Comparison of ENCODE assay signal across 8 cellular contexts in genomic region chr5:60699549-60700346, GRCh38. TPM values are rescaled to one million over a fixed set of nuclear protein-coding genes. Genes with fewer than 3 reads are reported as not detected.
DNase-seq lines count a peak whose midpoint lies in the region; ATAC-seq and TF ChIP-seq lines count a peak whose summit lies in the region.

Gene DEPDC1B (minus strand): TSS chr5:60700166. CDS start chr5:60700093, 73 bp downstream.

- DNase-seq in GM13976 (ENCODE audit: low spot score): peak; percentile 93
- peak; percentile 40 for DNase-seq in NCI-H1417 treated with DMSO at 0.1 percent for 48 hours (lab: John Stamatoyannopoulos, UW)
- DNase-seq in T follicular helper cell (ENCODE audit: low read depth): peak; percentile 77
- DNase-seq in adipocyte (ENCODE audit: low read depth): peak; percentile 95
- DNase-seq in heart right ventricle: peak; percentile 79 to 86
- DNase-seq in posterior vena cava (ENCODE audit: low spot score): peak; percentile 94
- DNase-seq in upper lobe of right lung: peak; percentile 94

- H3K4me1 ChIP-seq in adipocyte (ENCODE audit: control insufficient read depth, insufficient read depth, low read length) (peaks cover 12% of the 10 kb centered on the region), heart right ventricle (peaks cover 0 to 21% (median 11%) of the 10 kb centered on the region in 9 donors), upper lobe of right lung (peaks cover 15% of the 10 kb centered on the region)

- H3K27ac ChIP-seq in heart right ventricle (peak within 1 kb of the TSS in 7 of 10 donors; percentile 31 to 72 (median 59)), upper lobe of right lung (peak within 1 kb of the TSS; percentile 24)

- H3K4me3 ChIP-seq in adipocyte (ENCODE audit: low read length) (peak within 1 kb of the TSS; percentile 93), heart right ventricle (peak within 1 kb of the TSS; percentile 55 to 98 (median 86)), upper lobe of right lung (peak within 1 kb of the TSS; percentile 79)

- ATAC-seq in HG02840 (IDR thresholded peaks at IDR 0.05; ENCODE audit: low FRiP score, unreplicated experiment) (peak; percentile 94), heart right ventricle (peak; percentile 95 to 99 (median 97)), upper lobe of right lung (peak; percentile 98)

- in situ Hi-C loops in GM13976 (cut with MboI; ENCODE audit: low sequenced_read_pairs, unreplicated experiment): loop anchor here (25.0 kb wide), 1 partner anchor 238 kb away; the partner anchor contains the start of genes ERCC8 and NDUFAF2

- intact Hi-C loops in heart right ventricle (cut with DNase I) (no loop called here), posterior vena cava (cut with DNase I) (no loop called here), upper lobe of right lung (cut with DNase I) (no loop called here)

- peak within 1 kb of the TSS; percentile 82 for H3K9ac ChIP-seq in adipocyte (ENCODE audit: low read length)

- WGBS in heart right ventricle, 2 donors: 0 to 1% methylated on average over 69 to 72 of the region's 72 CpGs

- H3K9me3 ChIP-seq in adipocyte (ENCODE audit: control insufficient read depth, low read length): no peaks in the 10 kb centered on the region
- H3K9me3 ChIP-seq in heart right ventricle: no peaks in the 10 kb centered on the region
- no peaks in the 10 kb centered on the region for H3K9me3 ChIP-seq in upper lobe of right lung

- H3K27me3 ChIP-seq in adipocyte (replicated peaks; ENCODE audit: control insufficient read depth, insufficient read depth, low read length) (no peaks in the 10 kb centered on the region), heart right ventricle (peaks cover 0 to 6% (median 0%) of the 10 kb centered on the region in 7 donors), upper lobe of right lung (no peaks in the 10 kb centered on the region)

- no peak for TF ChIP-seq CTCF in GM13976 (IDR thresholded peaks at IDR 0.05; ENCODE audit: borderline replicate concordance, control extremely low read depth, extremely low read depth, insufficient read depth, missing control alignments)
- peak in 4 of 9 donors; percentile 15 to 23 (median 18) for TF ChIP-seq CTCF in heart right ventricle (IDR thresholded peaks at IDR 0.05)
- peak; percentile 14 for TF ChIP-seq CTCF in upper lobe of right lung (IDR thresholded peaks at IDR 0.05)

- no peaks in the 10 kb centered on the region for H3K36me3 ChIP-seq in adipocyte (ENCODE audit: control insufficient read depth, insufficient read depth, low read length, severe bottlenecking)
- no peaks in the 10 kb centered on the region for H3K36me3 ChIP-seq in heart right ventricle
- no peaks in the 10 kb centered on the region for H3K36me3 ChIP-seq in upper lobe of right lung

RNA-seq across cellular contexts. Expression of gene DEPDC1B, which starts in this region (rescaled TPM):
- total RNA-seq in heart right ventricle: 1 to 10 TPM in 1 of 10 donors, under 1 TPM in 2, not detected in 7; 0.46 to 1.1 (median 0.59) TPM
- polyA plus RNA-seq in heart right ventricle: under 1 TPM; 0.04 to 0.15 TPM
- under 1 TPM; 0.37 to 0.67 TPM for total RNA-seq in posterior vena cava
- 0.20 TPM for total RNA-seq in upper lobe of right lung

Comparison
In these comparisons a context has a peak if more than half of its experiments do, and no peak if none do; other contexts are left out.
1. Peak in every context shown above with its lines: DNase-seq, ATAC-seq, H3K4me3 ChIP-seq and H3K27ac ChIP-seq.
2. Peak in DNase-seq in posterior vena cava; RNA of the gene not detected or under 1 TPM.
3. Peak in DNase-seq, ATAC-seq, H3K4me3 ChIP-seq and H3K27ac ChIP-seq in upper lobe of right lung; RNA of the gene not detected or under 1 TPM.
4. DNase-seq: peak in every context shown above with its lines; median percentile 95 in adipocyte; 94 in posterior vena cava; 94 in upper lobe of right lung; 93 in GM13976; 82 in heart right ventricle; 77 in T follicular helper cell; 40 in NCI-H1417 treated with DMSO at 0.1 percent for 48 hours.